Comparison of ENCODE assay signal across 18 cellular contexts in genomic region chr11:3014943-3015342, GRCh38. TPM values are rescaled to one million over a fixed set of nuclear protein-coding genes. Genes with fewer than 3 reads are reported as not detected.
DNase-seq lines count a peak whose midpoint lies in the region; ATAC-seq and TF ChIP-seq lines count a peak whose summit lies in the region.
"Had no signal": no experiment of that assay in that cellular context is flagged by ENCODE, and none has a peak within 500 bp of the region (broad histone marks: within the 10 kb centered on the region; RNA-seq: fewer than 3 reads in every experiment).

No MANE protein-coding gene starts in this region.

- H3K36me3 ChIP-seq in effector memory CD4-positive, alpha-beta T cell (ENCODE audit: control insufficient read depth, insufficient read depth, low read length) = peaks cover 48% of the 10 kb centered on the region
- H3K36me3 ChIP-seq in spleen (peaks cover 6 to 100% (median 97%) of the 10 kb centered on the region in 6 donors), colonic mucosa (peaks cover 21% of the 10 kb centered on the region), MG63 (peaks cover 47% of the 10 kb centered on the region), A673 (ENCODE audit: insufficient read depth, low read length, poor library complexity, severe bottlenecking) (peaks cover 63% of the 10 kb centered on the region)

- peaks cover 59% of the 10 kb centered on the region for H3K36me3 Mint-ChIP-seq in activated naive CD4-positive, alpha-beta T cell treated with anti-CD3 and anti-CD28 coated beads for 36 hours (ENCODE audit: low read depth)
- H3K36me3 Mint-ChIP-seq in T-helper 17 cell (ENCODE audit: low read depth) = peaks cover 5% of the 10 kb centered on the region

- BruUV-seq in A673 (replicated peaks; lab: Mats Ljungman, UMichigan) = no TSS peak

- CTCF ChIA-PET in activated naive CD4-positive, alpha-beta T cell treated with anti-CD3 and anti-CD28 coated beads for 36 hours (lab: Charles Lee) = interaction anchor here (0.8 to 1.8 kb wide), 5 partner anchors 22 to 482 kb away, joined by 3 to 5 read pairs (median 4); no protein-coding TSS in a partner anchor
- CTCF ChIA-PET in A673 (lab: Charles Lee) = no interaction called here

- intact Hi-C loops in activated naive CD4-positive, alpha-beta T cell treated with anti-CD3 and anti-CD28 coated beads for 36 hours (cut with micrococcal nuclease) = loop anchor here (1.0 kb wide), 1 partner anchor 23 kb away; the partner anchor contains the start of gene NAP1L4
- intact Hi-C loops in spleen (cut with DNase I; ENCODE audit: low total_unique reads) = no loop called here
- intact Hi-C loops in colonic mucosa (cut with DNase I) = no loop called here
- intact Hi-C loops in A673 (cut with micrococcal nuclease; ENCODE audit: unreplicated experiment) = no loop called here

- no peaks in the 10 kb centered on the region for H3K27me3 ChIP-seq in effector memory CD4-positive, alpha-beta T cell (replicated peaks; ENCODE audit: control insufficient read depth, insufficient read depth, low read length, poor library complexity, severe bottlenecking)
- H3K27me3 ChIP-seq in spleen (replicated peaks in 1 of 7) (no peaks in the 10 kb centered on the region), colonic mucosa (no peaks in the 10 kb centered on the region), MG63 (no peaks in the 10 kb centered on the region), A673 (replicated peaks; ENCODE audit: insufficient read depth, low read depth, low read length, poor library complexity) (no peaks in the 10 kb centered on the region)
- H3K27me3 ChIP-seq: sigmoid colon, tibial nerve had no signal

- H3K27ac ChIP-seq in effector memory CD4-positive, alpha-beta T cell (ENCODE audit: insufficient read depth, low read length, poor library complexity, severe bottlenecking) = peak overlapping the region; percentile 66
- H3K27ac ChIP-seq in spleen (peak overlapping the region in 5 of 8 donors; percentile 43 to 88 (median 79)), colonic mucosa (no peak overlapping the region), A673 (ENCODE audit: low read depth, low read length, poor library complexity, severe bottlenecking) (no peak overlapping the region)
- H3K27ac ChIP-seq: sigmoid colon had no signal

- no peak overlapping the region for H3K9ac ChIP-seq in colonic mucosa (ENCODE audit: low read depth in 2 of 2, low read length in 2 of 2)

- H3K9me3 Mint-ChIP-seq in activated naive CD4-positive, alpha-beta T cell treated with anti-CD3 and anti-CD28 coated beads for 36 hours = no peaks in the 10 kb centered on the region
- H3K9me3 Mint-ChIP-seq: mesothelial cell of epicardium; neural crest cell; stimulated activated memory B cell treated with anti-CD40 and anti-IgM and Interleukin-4, amounts not matched to agents 10 μg/mL and 1 μg/mL and 100 μg/mL, for 72 hours had no signal

- no peaks in the 10 kb centered on the region for H3K27me3 Mint-ChIP-seq in activated naive CD4-positive, alpha-beta T cell treated with anti-CD3 and anti-CD28 coated beads for 36 hours (ENCODE audit: low read depth)
- no peaks in the 10 kb centered on the region for H3K27me3 Mint-ChIP-seq in T-helper 17 cell
- H3K27me3 Mint-ChIP-seq: stimulated activated memory B cell treated with anti-CD40 and anti-IgM and Interleukin-4, amounts not matched to agents 10 μg/mL and 1 μg/mL and 100 μg/mL, for 72 hours had no signal

- H3K27ac Mint-ChIP-seq in activated naive CD4-positive, alpha-beta T cell treated with anti-CD3 and anti-CD28 coated beads for 36 hours = peak overlapping the region; percentile 46
- peak overlapping the region; percentile 92 for H3K27ac Mint-ChIP-seq in T-helper 17 cell
- H3K27ac Mint-ChIP-seq: mesothelial cell of epicardium; stimulated activated memory B cell treated with anti-CD40 and anti-IgM and Interleukin-4, amounts not matched to agents 10 μg/mL and 1 μg/mL and 100 μg/mL, for 72 hours had no signal

- no peak for TF ChIP-seq CTCF in spleen (IDR thresholded peaks at IDR 0.05 in 8 of 11, conservative IDR thresholded peaks at IDR 0.05 in 3 of 11)
- no peak for TF ChIP-seq CTCF in colonic mucosa (IDR thresholded peaks at IDR 0.05)
- no peak for TF ChIP-seq CTCF in A673 (conservative IDR thresholded peaks at IDR 0.05; ENCODE audit: low read depth, low read length)

- 83 to 93% (median 84%) methylated on average over 3 to 4 of the region's 4 CpGs for WGBS in spleen, 5 donors

- DNase-seq in activated naive CD4-positive, alpha-beta T cell treated with anti-CD3 and anti-CD28 coated beads for 36 hours = no peak
- DNase-seq in activated naive CD4-positive, alpha-beta T cell treated with anti-CD3 and anti-CD28 coated beads, Interleukin-2, amount 50 U/mL, for 16 hours = no peak
- no peak for DNase-seq in T-helper 17 cell
- DNase-seq in effector memory CD4-positive, alpha-beta T cell = no peak
- no peak for DNase-seq in spleen
- DNase-seq in colonic mucosa = no peak
- no peak for DNase-seq in MG63
- no peak for DNase-seq in A673 (ENCODE audit: low spot score)
- DNase-seq: DMS53, KBM-7, NCI-H187, NCI-H748 treated with DMSO at 0.1 percent for 48 hours, SHP77, sigmoid colon had no signal

- H3K4me1 Mint-ChIP-seq in activated naive CD4-positive, alpha-beta T cell treated with anti-CD3 and anti-CD28 coated beads for 36 hours (ENCODE audit: low read depth) = peaks cover 38% of the 10 kb centered on the region
- H3K4me1 Mint-ChIP-seq in T-helper 17 cell = peaks cover 19% of the 10 kb centered on the region
- H3K4me1 Mint-ChIP-seq: mesothelial cell of epicardium, neural crest cell had no signal

- peaks cover 35% of the 10 kb centered on the region for H3K4me1 ChIP-seq in effector memory CD4-positive, alpha-beta T cell (ENCODE audit: control insufficient read depth, insufficient read depth, low read length, poor library complexity, severe bottlenecking)
- H3K4me1 ChIP-seq in spleen = peaks cover 0 to 37% (median 10%) of the 10 kb centered on the region in 6 donors
- H3K4me1 ChIP-seq in colonic mucosa = no peaks in the 10 kb centered on the region
- no peaks in the 10 kb centered on the region for H3K4me1 ChIP-seq in A673 (ENCODE audit: insufficient read depth, low read length, poor library complexity, severe bottlenecking)
- H3K4me1 ChIP-seq: sigmoid colon had no signal

- POLR2A ChIA-PET in A673 (lab: Charles Lee; ENCODE audit: low non-redundant PET) = no interaction called here

- ATAC-seq in T-helper 17 cell = no peak
- ATAC-seq: stimulated activated memory B cell treated with anti-CD40 and anti-IgM and Interleukin-4, amounts not matched to agents 10 μg/mL and 1 μg/mL and 100 μg/mL, for 72 hours had no signal

- H3K9me3 ChIP-seq in T-helper 17 cell (ENCODE audit: control insufficient read depth, low read length, poor library complexity, severe bottlenecking) (no peaks in the 10 kb centered on the region), spleen (no peaks in the 10 kb centered on the region), colonic mucosa (no peaks in the 10 kb centered on the region), MG63 (no peaks in the 10 kb centered on the region), A673 (ENCODE audit: low read depth, low read length, poor library complexity, severe bottlenecking) (no peaks in the 10 kb centered on the region)
- no peaks in the 10 kb centered on the region for H3K9me3 ChIP-seq in effector memory CD4-positive, alpha-beta T cell (ENCODE audit: control insufficient read depth, low read length)
- H3K9me3 ChIP-seq: sigmoid colon, tibial nerve had no signal

- H3K4me3 ChIP-seq in effector memory CD4-positive, alpha-beta T cell (ENCODE audit: insufficient read depth, low read depth, low read length, poor library complexity, severe bottlenecking) = peak overlapping the region; percentile 13
- H3K4me3 ChIP-seq in spleen = no peak overlapping the region
- H3K4me3 ChIP-seq in colonic mucosa = no peak overlapping the region
- no peak overlapping the region for H3K4me3 ChIP-seq in MG63
- no peak overlapping the region for H3K4me3 ChIP-seq in A673 (ENCODE audit: low read depth, low read length, poor library complexity, severe bottlenecking)
- H3K4me3 ChIP-seq: sigmoid colon, tibial nerve had no signal

- no peak overlapping the region for H3K4me3 Mint-ChIP-seq in activated naive CD4-positive, alpha-beta T cell treated with anti-CD3 and anti-CD28 coated beads for 36 hours
- peak overlapping the region; percentile 63 for H3K4me3 Mint-ChIP-seq in T-helper 17 cell
- H3K4me3 Mint-ChIP-seq: mesothelial cell of epicardium; neural crest cell; stimulated activated memory B cell treated with anti-CD40 and anti-IgM and Interleukin-4, amounts not matched to agents 10 μg/mL and 1 μg/mL and 100 μg/mL, for 72 hours had no signal

- TF ChIP-seq POLR2A in spleen (IDR thresholded peaks at IDR 0.05) = no peak

RNA-seq across cellular contexts. Expression of gene NAP1L4, which starts 22.8 kb away (rescaled TPM):
- 100 to 1,000 TPM; 240 to 245 TPM for total RNA-seq in activated naive CD4-positive, alpha-beta T cell treated with anti-CD3 and anti-CD28 coated beads for 36 hours
- total RNA-seq in T-helper 17 cell (100 to 1,000 TPM; 229 to 275 TPM), spleen (100 to 1,000 TPM in 6 of 7 donors, 10 to 100 TPM in 1; 87.5 to 137 (median 131) TPM), colonic mucosa (100 to 1,000 TPM in 1 of 2 donors, 10 to 100 TPM in 1; 96.1 to 134 TPM), A673 (2021) (169 and 184 TPM in 2 replicates)
- polyA plus RNA-seq in spleen = 100 to 1,000 TPM in 1 of 3 donors, 10 to 100 TPM in 2; 79.5 to 104 (median 90.6) TPM
- total RNA-seq in MG63 (2014; rRNA removed; shearing (Covaris generic); ENCODE audit: low replicate concordance) = 98.0 and 116 TPM in 2 replicates

RNA-seq across cellular contexts. Expression of gene CARS1, which starts 42.3 kb away (rescaled TPM):
- 100 to 1,000 TPM; 126 to 128 TPM for total RNA-seq in activated naive CD4-positive, alpha-beta T cell treated with anti-CD3 and anti-CD28 coated beads for 36 hours
- total RNA-seq in T-helper 17 cell = 10 to 100 TPM; 41.4 to 52.0 TPM
- total RNA-seq in spleen = 10 to 100 TPM; 32.7 to 64.9 (median 39.0) TPM
- 10 to 100 TPM; 18.6 to 27.5 (median 24.0) TPM for polyA plus RNA-seq in spleen
- 10 to 100 TPM; 48.4 to 74.3 TPM for total RNA-seq in colonic mucosa
- 48.5 and 57.2 TPM in 2 replicates for total RNA-seq in MG63 (2014; rRNA removed; shearing (Covaris generic); ENCODE audit: low replicate concordance)
- 76.4 and 106 TPM in 2 replicates for total RNA-seq in A673 (2021)

Comparison
In these comparisons a context has a peak if more than half of its experiments do, and no peak if none do; other contexts are left out.
1. H3K27ac ChIP-seq: peak in effector memory CD4-positive, alpha-beta T cell (single experiment) and spleen (5 of 8); none in colonic mucosa (single experiment) and A673 (single experiment).